In genomic region chr4:140152760-140153418, GRCh38 we compare ENCODE assay signal across 8 cellular contexts. TPM values are rescaled to one million over a fixed set of nuclear protein-coding genes. Genes with fewer than 3 reads are reported as not detected.
DNase-seq lines count a peak whose midpoint lies in the region; ATAC-seq and TF ChIP-seq lines count a peak whose summit lies in the region.

No MANE protein-coding gene starts in this region.

- H3K27me3 Mint-ChIP-seq in activated CD8-positive, alpha-beta T cell treated with anti-CD3 and anti-CD28 coated beads for 36 hours: peaks cover 21% of the 10 kb centered on the region
- H3K27me3 Mint-ChIP-seq in effector memory CD8-positive, alpha-beta T cell: peaks cover 0 to 8% of the 10 kb centered on the region in 2 donors

- POLR2A ChIA-PET in activated CD8-positive, alpha-beta T cell treated with anti-CD3 and anti-CD28 coated beads for 36 hours (lab: Charles Lee): interaction anchor here (0.7 to 4.2 kb wide), 12 partner anchors 10 to 106 kb away, joined by 3 to 19 read pairs (median 6); no protein-coding TSS in a partner anchor

- peak overlapping the region; percentile 84 for H3K4me3 Mint-ChIP-seq in activated CD8-positive, alpha-beta T cell treated with anti-CD3 and anti-CD28 coated beads for 36 hours
- peak overlapping the region; percentile 89 to 95 for H3K4me3 Mint-ChIP-seq in effector memory CD8-positive, alpha-beta T cell

- H3K36me3 Mint-ChIP-seq in activated CD8-positive, alpha-beta T cell treated with anti-CD3 and anti-CD28 coated beads for 36 hours (ENCODE audit: low read depth): no peaks in the 10 kb centered on the region
- peaks cover 20% of the 10 kb centered on the region for H3K36me3 Mint-ChIP-seq in effector memory CD8-positive, alpha-beta T cell (ENCODE audit: insufficient read depth)

- no peaks in the 10 kb centered on the region for H3K9me3 Mint-ChIP-seq in activated CD8-positive, alpha-beta T cell treated with anti-CD3 and anti-CD28 coated beads for 36 hours
- no peaks in the 10 kb centered on the region for H3K9me3 Mint-ChIP-seq in effector memory CD8-positive, alpha-beta T cell

- peak overlapping the region; percentile 88 for H3K27ac Mint-ChIP-seq in activated CD8-positive, alpha-beta T cell treated with anti-CD3 and anti-CD28 coated beads for 36 hours
- H3K27ac Mint-ChIP-seq in effector memory CD8-positive, alpha-beta T cell: peak overlapping the region in 1 of 2 donors; percentile 71

- CTCF ChIA-PET in activated CD8-positive, alpha-beta T cell treated with anti-CD3 and anti-CD28 coated beads for 36 hours (lab: Charles Lee): interaction anchor here (0.7 to 3.1 kb wide), 11 partner anchors 28 to 139 kb away, joined by 3 to 11 read pairs (median 5); no protein-coding TSS in a partner anchor

- DNase-seq in D341Med (ENCODE audit: low spot score) (peak; percentile 64), M059J (ENCODE audit: low read depth) (peak; percentile 49), medulla oblongata (ENCODE audit: extremely low spot score) (peak; percentile 41), NCI-H187 treated with DMSO at 0.1 percent for 48 hours (lab: John Stamatoyannopoulos, UW) (no peak)
- DNase-seq in activated CD8-positive, alpha-beta T cell treated with anti-CD3 and anti-CD28 coated beads for 36 hours: peak; percentile 53
- peak; percentile 3 to 11 (median 8) for DNase-seq in effector memory CD8-positive, alpha-beta T cell
- peak; percentile 9 for DNase-seq in stimulated activated CD8-positive, alpha-beta memory T cell treated with anti-CD3 and anti-CD28 coated beads, Interleukin-15, amount 100 ng/mL, for 24 hours (ENCODE audit: low read depth)

- peaks cover 41% of the 10 kb centered on the region for H3K4me1 Mint-ChIP-seq in activated CD8-positive, alpha-beta T cell treated with anti-CD3 and anti-CD28 coated beads for 36 hours (ENCODE audit: low read depth)
- H3K4me1 Mint-ChIP-seq in effector memory CD8-positive, alpha-beta T cell (ENCODE audit: low read depth in 2 of 2): peaks cover 15 to 20% of the 10 kb centered on the region in 2 donors

- no peak for TF ChIP-seq CTCF in activated CD8-positive, alpha-beta T cell treated with anti-CD3 and anti-CD28 coated beads for 36 hours (IDR thresholded peaks at IDR 0.05)

- intact Hi-C loops in activated CD8-positive, alpha-beta T cell treated with anti-CD3 and anti-CD28 coated beads for 36 hours (cut with micrococcal nuclease): loop anchor here (5.0 to 10.0 kb wide), 4 partner anchors 36 to 418 kb away; no protein-coding TSS in a partner anchor

- no peak for ATAC-seq in activated CD8-positive, alpha-beta T cell treated with anti-CD3 and anti-CD28 coated beads for 36 hours
- ATAC-seq in effector memory CD8-positive, alpha-beta T cell (replicated peaks): no peak
- ATAC-seq in GM21737 (IDR thresholded peaks at IDR 0.05; ENCODE audit: unreplicated experiment): no peak

RNA-seq across cellular contexts. Expression of gene MAML3, which starts 1.1 kb away (rescaled TPM):
- 1.6 and 2.3 TPM in 2 replicates for total RNA-seq in M059J (2014; rRNA removed; shearing (Covaris generic))
- 1 to 10 TPM; 2.0 to 2.4 TPM for total RNA-seq in activated CD8-positive, alpha-beta T cell treated with anti-CD3 and anti-CD28 coated beads for 36 hours
